In the genomic region with DNA sequence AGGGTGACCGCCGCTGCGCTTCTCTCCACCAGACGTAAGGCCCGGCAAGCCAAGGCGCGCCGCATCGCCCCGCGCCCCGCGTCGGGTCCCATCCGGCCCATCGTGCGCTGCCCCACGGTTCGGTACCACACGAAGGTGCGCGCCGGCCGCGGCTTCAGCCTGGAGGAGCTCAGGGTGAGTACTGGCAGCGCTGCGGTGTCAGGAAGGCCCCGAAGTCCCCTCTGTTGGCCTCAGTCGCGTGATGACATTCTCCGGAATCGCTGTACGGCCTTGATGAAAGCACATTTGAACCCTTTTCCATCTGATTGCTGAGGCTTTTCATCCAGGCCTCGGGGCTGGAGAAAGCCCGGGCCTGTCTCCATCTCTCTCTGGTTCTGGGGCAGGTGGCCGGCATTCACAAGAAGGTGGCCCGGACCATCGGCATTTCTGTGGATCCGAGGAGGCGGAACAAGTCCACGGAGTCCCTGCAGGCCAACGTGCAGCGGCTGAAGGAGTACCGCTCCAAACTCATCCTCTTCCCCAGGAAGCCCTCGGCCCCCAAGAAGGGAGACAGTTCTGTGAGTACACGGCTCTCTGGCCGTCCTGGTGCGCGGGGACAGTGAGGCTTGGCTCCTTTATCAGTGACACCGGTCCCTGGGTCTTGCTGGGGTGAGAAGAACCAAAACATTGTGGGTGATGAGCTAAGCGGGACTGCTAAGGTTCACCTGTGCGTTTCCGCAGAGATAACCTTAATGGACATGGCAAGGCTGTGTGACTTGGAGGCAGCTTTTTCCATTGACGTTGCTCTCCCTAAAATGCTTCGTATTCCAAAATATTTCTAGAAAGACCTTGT, we compare ENCODE assay signal across 8 cellular contexts. TPM values are rescaled to one million over a fixed set of nuclear protein-coding genes. Genes with fewer than 3 reads are reported as not detected.
DNase-seq lines count a peak whose midpoint lies in the region; ATAC-seq and TF ChIP-seq lines count a peak whose summit lies in the region.

No MANE protein-coding gene starts in this region.

- peaks cover 43% of the 10 kb centered on the region for H3K4me1 ChIP-seq in hepatocyte (ENCODE audit: insufficient read depth)

- H4K20me1 ChIP-seq in hepatocyte (ENCODE audit: insufficient read depth, poor library complexity, severe bottlenecking) = peaks cover 47% of the 10 kb centered on the region

- peak overlapping the region; percentile 59 for H3K4me3 ChIP-seq in hepatocyte

- ATAC-seq in stimulated activated effector memory CD8-positive, alpha-beta T cell treated with anti-CD3 and anti-CD28 coated beads, Interleukin-12 subunit alpha, Interleukin-12 subunit beta, amount 100 ng/mL, for 72 hours = no peak
- ATAC-seq in HG03354 (IDR thresholded peaks at IDR 0.05; ENCODE audit: poor library complexity, severe bottlenecking, unreplicated experiment) = no peak

- H3K4me3 Mint-ChIP-seq in HFFc6 = peak overlapping the region; percentile 94
- H3K4me3 Mint-ChIP-seq in activated T-cell treated with anti-CD3 and anti-CD28 coated beads, Interleukin-2, amount 50 U/mL, for 24 hours = peak overlapping the region; percentile 97
- H3K4me3 Mint-ChIP-seq in stimulated activated effector memory CD8-positive, alpha-beta T cell treated with anti-CD3 and anti-CD28 coated beads, Interleukin-12 subunit alpha, Interleukin-12 subunit beta, amount 100 ng/mL, for 72 hours = peak overlapping the region; percentile 96

- H3K27ac Mint-ChIP-seq in HFFc6 = peak overlapping the region; percentile 67
- H3K27ac Mint-ChIP-seq in activated T-cell treated with anti-CD3 and anti-CD28 coated beads, Interleukin-2, amount 50 U/mL, for 24 hours = peak overlapping the region; percentile 96
- H3K27ac Mint-ChIP-seq in stimulated activated effector memory CD8-positive, alpha-beta T cell treated with anti-CD3 and anti-CD28 coated beads, Interleukin-12 subunit alpha, Interleukin-12 subunit beta, amount 100 ng/mL, for 72 hours = peak overlapping the region; percentile 96

- H3K9me3 Mint-ChIP-seq in HFFc6 = peaks cover 8% of the 10 kb centered on the region
- no peaks in the 10 kb centered on the region for H3K9me3 Mint-ChIP-seq in activated T-cell treated with anti-CD3 and anti-CD28 coated beads, Interleukin-2, amount 50 U/mL, for 24 hours
- no peaks in the 10 kb centered on the region for H3K9me3 Mint-ChIP-seq in stimulated activated effector memory CD8-positive, alpha-beta T cell treated with anti-CD3 and anti-CD28 coated beads, Interleukin-12 subunit alpha, Interleukin-12 subunit beta, amount 100 ng/mL, for 72 hours

- DNase-seq in HFFc6 (no peak), hepatocyte (ENCODE audit: low spot score) (no peak), germinal center (ENCODE audit: low spot score) (no peak), NCI-H2171 treated with DMSO at 0.1 percent for 48 hours (lab: John Stamatoyannopoulos, UW) (no peak), kidney tubule cell (ENCODE audit: low spot score) (no peak)
- DNase-seq in activated T-cell treated with anti-CD3 and anti-CD28 coated beads, Interleukin-2, amount 50 U/mL, for 24 hours = no peak
- no peak for DNase-seq in stimulated activated effector memory CD8-positive, alpha-beta T cell treated with anti-CD3 and anti-CD28 coated beads, Interleukin-12 subunit alpha, Interleukin-12 subunit beta, amount 100 ng/mL, for 72 hours (ENCODE audit: low spot score in 2 of 2)

- no peaks in the 10 kb centered on the region for H3K9me2 ChIP-seq in hepatocyte (replicated peaks; ENCODE audit: insufficient read depth)

- peaks cover 27% of the 10 kb centered on the region for H3K27me3 Mint-ChIP-seq in HFFc6 (ENCODE audit: insufficient read depth)
- H3K27me3 Mint-ChIP-seq in activated T-cell treated with anti-CD3 and anti-CD28 coated beads, Interleukin-2, amount 50 U/mL, for 24 hours = no peaks in the 10 kb centered on the region

- H3K36me3 ChIP-seq in hepatocyte (replicated peaks; ENCODE audit: insufficient read depth, low read depth) = no peaks in the 10 kb centered on the region

- H3K79me2 ChIP-seq in hepatocyte = peaks cover 27% of the 10 kb centered on the region

- no peak for TF ChIP-seq CTCF in HFFc6 (IDR thresholded peaks at IDR 0.05)
- no peak for TF ChIP-seq CTCF in hepatocyte (IDR thresholded peaks at IDR 0.05; ENCODE audit: poor library complexity)

- H3K27ac ChIP-seq in hepatocyte = peak overlapping the region; percentile 92

- 7% methylated on average over 55 of the region's 55 CpGs for WGBS in hepatocyte (ENCODE audit: low lambda C conversion rate, missing lambda C conversion rate)

- no peak overlapping the region for H2AFZ ChIP-seq in hepatocyte

- peaks cover 67% of the 10 kb centered on the region for H3K4me1 Mint-ChIP-seq in HFFc6 (ENCODE audit: low read depth)
- peaks cover 67% of the 10 kb centered on the region for H3K4me1 Mint-ChIP-seq in activated T-cell treated with anti-CD3 and anti-CD28 coated beads, Interleukin-2, amount 50 U/mL, for 24 hours (ENCODE audit: low read depth)
- H3K4me1 Mint-ChIP-seq in stimulated activated effector memory CD8-positive, alpha-beta T cell treated with anti-CD3 and anti-CD28 coated beads, Interleukin-12 subunit alpha, Interleukin-12 subunit beta, amount 100 ng/mL, for 72 hours = peaks cover 56% of the 10 kb centered on the region

- H3K9me3 ChIP-seq in hepatocyte (ENCODE audit: low read depth) = no peaks in the 10 kb centered on the region

- H3K36me3 Mint-ChIP-seq in HFFc6 (ENCODE audit: low read depth) = peaks cover 57% of the 10 kb centered on the region
- H3K36me3 Mint-ChIP-seq in activated T-cell treated with anti-CD3 and anti-CD28 coated beads, Interleukin-2, amount 50 U/mL, for 24 hours (ENCODE audit: low read depth) = peaks cover 77% of the 10 kb centered on the region
- peaks cover 65% of the 10 kb centered on the region for H3K36me3 Mint-ChIP-seq in stimulated activated effector memory CD8-positive, alpha-beta T cell treated with anti-CD3 and anti-CD28 coated beads, Interleukin-12 subunit alpha, Interleukin-12 subunit beta, amount 100 ng/mL, for 72 hours

- peak overlapping the region; percentile 95 for H3K4me2 ChIP-seq in hepatocyte

- H3K27me3 ChIP-seq in hepatocyte = no peaks in the 10 kb centered on the region

RNA-seq across cellular contexts. Expression of gene RPL13, which starts 0.9 kb away (rescaled TPM):
- total RNA-seq in HFFc6 (2021; fragmentation: NEBNext Ultra II Directional; extraction: Animal tissue kit (Norgen Biotek cat#: 25700)) = 1,000 to 10,000 TPM; 1,572 to 1,808 (median 1,628) TPM
- 4,787 and 7,288 TPM in 2 replicates for total RNA-seq in hepatocyte
- polyA plus RNA-seq in hepatocyte = 1,312 and 1,458 TPM in 2 replicates

RNA-seq across cellular contexts. Expression of gene CPNE7, which starts 14.1 kb away (rescaled TPM):
- total RNA-seq in HFFc6 (2021; fragmentation: NEBNext Ultra II Directional; extraction: Animal tissue kit (Norgen Biotek cat#: 25700)) = 10 to 100 TPM; 17.6 to 22.2 (median 19.3) TPM
- 6.6 and 8.7 TPM in 2 replicates for total RNA-seq in hepatocyte
- polyA plus RNA-seq in hepatocyte = 24.8 and 32.2 TPM in 2 replicates

RNA-seq across cellular contexts. Expression of gene DPEP1, which starts 52.0 kb away (rescaled TPM):
- total RNA-seq in HFFc6 (2021; fragmentation: NEBNext Ultra II Directional; extraction: Animal tissue kit (Norgen Biotek cat#: 25700)) = not detected
- total RNA-seq in hepatocyte = 48.3 and 52.9 TPM in 2 replicates
- 106 and 128 TPM in 2 replicates for polyA plus RNA-seq in hepatocyte

RNA-seq across cellular contexts. Expression of gene SPG7, which starts 53.2 kb away (rescaled TPM):
- 10 to 100 TPM; 81.5 to 97.0 (median 89.6) TPM for total RNA-seq in HFFc6 (2021; fragmentation: NEBNext Ultra II Directional; extraction: Animal tissue kit (Norgen Biotek cat#: 25700))
- 149 and 222 TPM in 2 replicates for total RNA-seq in hepatocyte
- polyA plus RNA-seq in hepatocyte = 108 and 130 TPM in 2 replicates

Comparison
In these comparisons a context has a peak if more than half of its experiments do, and no peak if none do; other contexts are left out.
1. RNA of gene DPEP1, which starts 52.0 kb away (total RNA-seq): 48.3 to 52.9 TPM in hepatocyte; not detected in HFFc6; every median in the first group is over 10 times any median in the second.
2. Peak in every context shown above with its lines, with median percentiles within 50 percentile points of each other: H3K27ac Mint-ChIP-seq and H3K4me3 Mint-ChIP-seq.